ENCODE assay signal across 19 cellular contexts in genomic region chr3:172254542-172254941, GRCh38.
DNase-seq lines count a peak whose midpoint lies in the region; ATAC-seq and TF ChIP-seq lines count a peak whose summit lies in the region.
"Had no signal": no experiment of that assay in that cellular context is flagged by ENCODE, and none has a peak within 500 bp of the region (broad histone marks: within the 10 kb centered on the region; RNA-seq: fewer than 3 reads in every experiment).

No MANE protein-coding gene starts in this region.

- CTCF ChIA-PET in PC-9 (lab: Charles Lee) = no interaction called here

- peaks cover 99% of the 10 kb centered on the region for H3K79me2 ChIP-seq in PC-9 (ENCODE audit: low read depth)

- no peak overlapping the region for H2AFZ ChIP-seq in PC-9

- H3F3A ChIP-seq in PC-9 (ENCODE audit: insufficient read depth, low read depth) = peaks cover 69% of the 10 kb centered on the region

- no TSS peak for BruUV-seq in PC-9 (replicated peaks; lab: Mats Ljungman, UMichigan)

- H3K4me2 ChIP-seq in PC-9 = no peak overlapping the region

- 75 to 85% methylated on average over 1 of the region's 1 CpG for WGBS in gastroesophageal sphincter (ENCODE audit: low coverage in 1 of 2), 2 donors

- H3K4me1 Mint-ChIP-seq in osteocyte (ENCODE audit: unreplicated experiment) = peaks cover 47% of the 10 kb centered on the region
- H3K4me1 Mint-ChIP-seq: B cell had no signal

- H3K4me1 ChIP-seq in PC-9 (replicated peaks; ENCODE audit: insufficient read depth) = peaks cover 45% of the 10 kb centered on the region
- peaks cover 17 to 42% of the 10 kb centered on the region in 2 donors for H3K4me1 ChIP-seq in ascending aorta
- peaks cover 26 to 47% (median 34%) of the 10 kb centered on the region in 3 donors for H3K4me1 ChIP-seq in gastroesophageal sphincter
- peaks cover 44 to 60% of the 10 kb centered on the region in 2 donors for H3K4me1 ChIP-seq in thoracic aorta (ENCODE audit: control insufficient read depth in 1 of 2, low read depth in 2 of 2)
- H3K4me1 ChIP-seq: HAP-1, SJCRH30 had no signal

- TF ChIP-seq EP300 in gastroesophageal sphincter (IDR thresholded peaks at IDR 0.05) = no peak

- H3K27me3 Mint-ChIP-seq in osteocyte (ENCODE audit: unreplicated experiment) = no peaks in the 10 kb centered on the region
- H3K27me3 Mint-ChIP-seq: B cell; CD4-positive, CD25-positive, alpha-beta regulatory T cell had no signal

- peak overlapping the region; percentile 5; the same call in 1 of the 2 replicates for H3K27ac ChIP-seq in PC-9
- peak overlapping the region; percentile 89 to 91 for H3K27ac ChIP-seq in ascending aorta
- H3K27ac ChIP-seq in gastroesophageal sphincter = peak overlapping the region in 3 of 4 donors; percentile 2 to 87 (median 81)
- peak overlapping the region; percentile 21 to 28 for H3K27ac ChIP-seq in thoracic aorta
- H3K27ac ChIP-seq: HL-60, SJCRH30 had no signal

- no peaks in the 10 kb centered on the region for H3K9me3 Mint-ChIP-seq in osteocyte (ENCODE audit: unreplicated experiment)

- peaks cover 45% of the 10 kb centered on the region for H3K36me3 Mint-ChIP-seq in osteocyte (ENCODE audit: unreplicated experiment)

- ATAC-seq in gastroesophageal sphincter (no peak), thoracic aorta (ENCODE audit: insufficient number of reproducible peaks, low FRiP score, low read depth) (no peak), omental fat pad (ENCODE audit: low FRiP score) (no peak)

- POLR2A ChIA-PET in PC-9 (lab: Charles Lee; ENCODE audit: unreplicated experiment) = no interaction called here

- H3K9me3 ChIP-seq in PC-9 (ENCODE audit: insufficient read depth, low read depth) = no peaks in the 10 kb centered on the region
- no peaks in the 10 kb centered on the region for H3K9me3 ChIP-seq in ascending aorta
- H3K9me3 ChIP-seq in gastroesophageal sphincter = no peaks in the 10 kb centered on the region
- H3K9me3 ChIP-seq in thoracic aorta = no peaks in the 10 kb centered on the region
- H3K9me3 ChIP-seq: Caco-2, HAP-1, SJCRH30 had no signal

- intact Hi-C loops in PC-9 (cut with micrococcal nuclease; ENCODE audit: unreplicated experiment) = no loop called here
- intact Hi-C loops in ascending aorta (cut with DNase I) = no loop called here

- H3K27ac Mint-ChIP-seq in osteocyte (ENCODE audit: unreplicated experiment) = no peak overlapping the region
- H3K27ac Mint-ChIP-seq: B cell had no signal

- TF ChIP-seq CTCF in PC-9 (conservative IDR thresholded peaks at IDR 0.05) (no peak), ascending aorta (IDR thresholded peaks at IDR 0.05) (no peak), gastroesophageal sphincter (IDR thresholded peaks at IDR 0.05) (no peak), thoracic aorta (IDR thresholded peaks at IDR 0.05) (no peak), osteocyte (IDR thresholded peaks at IDR 0.05) (no peak), omental fat pad (IDR thresholded peaks at IDR 0.05) (no peak)

- peaks cover 89% of the 10 kb centered on the region for H3K36me3 ChIP-seq in PC-9 (ENCODE audit: low read depth)
- H3K36me3 ChIP-seq in ascending aorta = peaks cover 0 to 7% of the 10 kb centered on the region in 2 donors
- H3K36me3 ChIP-seq in gastroesophageal sphincter = peaks cover 0 to 15% of the 10 kb centered on the region in 2 donors
- H3K36me3 ChIP-seq in thoracic aorta = peaks cover 7% of the 10 kb centered on the region
- H3K36me3 ChIP-seq: HAP-1 had no signal

- H3K27me3 ChIP-seq in PC-9 (ENCODE audit: insufficient read depth, low read depth) (no peaks in the 10 kb centered on the region), ascending aorta (no peaks in the 10 kb centered on the region), gastroesophageal sphincter (no peaks in the 10 kb centered on the region), thoracic aorta (replicated peaks; ENCODE audit: insufficient read depth) (no peaks in the 10 kb centered on the region)
- H3K27me3 ChIP-seq: SJCRH30 had no signal

- 0 out of 2 replicates have a peak, but pooled peaks cover 6% of the 10 kb centered on the region for H4K20me1 ChIP-seq in PC-9 (ENCODE audit: insufficient read depth)

- H3K4me3 ChIP-seq in PC-9 = no peak overlapping the region
- H3K4me3 ChIP-seq in ascending aorta = no peak overlapping the region
- H3K4me3 ChIP-seq in gastroesophageal sphincter = no peak overlapping the region
- no peak overlapping the region for H3K4me3 ChIP-seq in thoracic aorta
- H3K4me3 ChIP-seq: HAP-1, SJCRH30 had no signal

- H3K4me3 Mint-ChIP-seq in osteocyte (ENCODE audit: unreplicated experiment) = no peak overlapping the region
- H3K4me3 Mint-ChIP-seq: B cell; CD4-positive, CD25-positive, alpha-beta regulatory T cell had no signal

- H3K9me2 ChIP-seq in PC-9 (ENCODE audit: insufficient read depth) = no peaks in the 10 kb centered on the region

- no peak for TF ChIP-seq POLR2A in gastroesophageal sphincter (IDR thresholded peaks at IDR 0.05)

- no peak for DNase-seq in PC-9
- DNase-seq in ascending aorta (ENCODE audit: low spot score in 2 of 2) = no peak
- DNase-seq in thoracic aorta (ENCODE audit: low spot score) = no peak
- no peak for DNase-seq in osteocyte (ENCODE audit: extremely low spot score, unreplicated experiment)
- no peak for DNase-seq in NCI-H510A (lab: John Stamatoyannopoulos, UW)
- DNase-seq in omental fat pad (ENCODE audit: low spot score) = no peak
- DNase-seq: Caco-2; CD4-positive, CD25-positive, alpha-beta regulatory T cell; DMS53; MV-4-11; NCI-H1417; NCI-H187 treated with DMSO at 0.1 percent for 48 hours; NCI-H446; NK-92 treated with Interleukin-12 subunit alpha and Interleukin-12 subunit beta, amount 100 ng/mL, for 24 hours; SJCRH30 had no signal

Comparison
In these comparisons a context has a peak if more than half of its experiments do, and no peak if none do; other contexts are left out.
1. H3K27ac ChIP-seq: peak in every context shown above with its lines; median percentile 90 in ascending aorta; 81 in gastroesophageal sphincter; 24 in thoracic aorta; 5 in PC-9.